ENCODE assay signal across 1 cellular context in genomic region chr11:102539567-102539966, GRCh38.
TF ChIP-seq lines count a peak whose summit lies in the region.

No MANE protein-coding gene starts in this region.

TF ChIP-seq in GM23338, 12 proteins besides CTCF, POLR2A, EP300 and RAD21 (continued from another document):
- no peak for TF ChIP-seq ZNF462 (CRISPR knock-in tag; IDR thresholded peaks at IDR 0.05)
TF ChIP-seq in GM23338: peak in this region for 0.
